8 cellular contexts compared by ENCODE assay signal in genomic region chr3:132721479-132722164, GRCh38. TPM values are rescaled to one million over a fixed set of nuclear protein-coding genes. Genes with fewer than 3 reads are reported as not detected.
A peak's percentile ranks its signal among the peaks of the same experiment; 100 is the strongest.
DNase-seq lines count a peak whose midpoint lies in the region; ATAC-seq and FAIRE-seq lines count a peak whose summit lies in the region.

No MANE protein-coding gene starts in this region.

- intact Hi-C loops in activated CD4-positive, alpha-beta memory T cell treated with anti-CD3 and anti-CD28 coated beads for 36 hours (cut with micrococcal nuclease), result loop anchor here (1.0 to 10.0 kb wide), 11 partner anchors 61 to 1974 kb away; partner anchors contain the start of genes ANAPC13, CDV3, CEP63 and DNAJC13
- intact Hi-C loops in naive thymus-derived CD4-positive, alpha-beta T cell (cut with micrococcal nuclease), result loop anchor here (1.0 to 10.0 kb wide), 14 partner anchors 61 to 1974 kb away; partner anchors contain the start of genes CDV3 (in 2 of the 2), DNAJC13 (in 2 of the 2), PIK3R4 (in 2 of the 2) and SRPRB (in 2 of the 2)

- H3K9me3 ChIP-seq in naive thymus-derived CD4-positive, alpha-beta T cell (ENCODE audit: control insufficient read depth in 2 of 3, low read length in 3 of 3), result no peaks in the 10 kb centered on the region

- peak overlapping the region; percentile 88 for H3K4me3 ChIP-seq in naive thymus-derived CD4-positive, alpha-beta T cell (ENCODE audit: low read length)

- peaks cover 41% of the 10 kb centered on the region for H3K4me1 Mint-ChIP-seq in activated CD4-positive, alpha-beta memory T cell treated with anti-CD3 and anti-CD28 coated beads for 36 hours (ENCODE audit: low read depth)
- peaks cover 17 to 56% (median 46%) of the 10 kb centered on the region in 7 donors for H3K4me1 Mint-ChIP-seq in naive thymus-derived CD4-positive, alpha-beta T cell

- H3K27me3 Mint-ChIP-seq in activated CD4-positive, alpha-beta memory T cell treated with anti-CD3 and anti-CD28 coated beads for 36 hours, result no peaks in the 10 kb centered on the region
- peaks cover 0 to 2% (median 0%) of the 10 kb centered on the region in 5 donors for H3K27me3 Mint-ChIP-seq in naive thymus-derived CD4-positive, alpha-beta T cell

- H3K27me3 ChIP-seq in naive thymus-derived CD4-positive, alpha-beta T cell (ENCODE audit: control insufficient read depth in 2 of 2, insufficient read depth in 2 of 2, low read length in 2 of 2), result no peaks in the 10 kb centered on the region

- ATAC-seq in naive thymus-derived CD4-positive, alpha-beta T cell, result peak; percentile 15

- peaks cover 0 to 8% (median 0%) of the 10 kb centered on the region in 3 experiments for H3K36me3 ChIP-seq in naive thymus-derived CD4-positive, alpha-beta T cell (ENCODE audit: control insufficient read depth in 2 of 3, insufficient read depth in 3 of 3, low read length in 3 of 3)

- no peaks in the 10 kb centered on the region for H3K9me3 Mint-ChIP-seq in activated CD4-positive, alpha-beta memory T cell treated with anti-CD3 and anti-CD28 coated beads for 36 hours
- H3K9me3 Mint-ChIP-seq in naive thymus-derived CD4-positive, alpha-beta T cell, result no peaks in the 10 kb centered on the region

- POLR2A ChIA-PET in activated CD4-positive, alpha-beta memory T cell treated with anti-CD3 and anti-CD28 coated beads for 36 hours (lab: Charles Lee), result interaction anchor here (0.9 kb wide), 1 partner anchor 852 kb away, joined by 3 read pairs; the partner anchor contains the start of gene CDV3
- POLR2A ChIA-PET in naive thymus-derived CD4-positive, alpha-beta T cell (lab: Charles Lee), result interaction anchor here (0.7 to 0.8 kb wide), 2 partner anchors 702 to 853 kb away, joined by 3 to 5 read pairs; no protein-coding TSS in a partner anchor

- DNase-seq in EH (ENCODE audit: low read depth) (peak; percentile 73), H4 (ENCODE audit: low spot score) (peak; percentile 69), NCI-H2029 (lab: John Stamatoyannopoulos, UW) (peak; percentile 42), fibroblast of gingiva (ENCODE audit: low read depth) (peak; percentile 54), urothelium cell line (ENCODE audit: low spot score) (peak; percentile 62), superior temporal gyrus (ENCODE audit: extremely low spot score) (no peak)
- peak; percentile 18 for DNase-seq in activated CD4-positive, alpha-beta memory T cell treated with anti-CD3 and anti-CD28 coated beads for 36 hours
- DNase-seq in naive thymus-derived CD4-positive, alpha-beta T cell, result peak in 3 of 9 donors; percentile 5 to 34 (median 31)

- peaks cover 19% of the 10 kb centered on the region for H3K36me3 Mint-ChIP-seq in activated CD4-positive, alpha-beta memory T cell treated with anti-CD3 and anti-CD28 coated beads for 36 hours
- peaks cover 0 to 17% (median 5%) of the 10 kb centered on the region in 5 donors for H3K36me3 Mint-ChIP-seq in naive thymus-derived CD4-positive, alpha-beta T cell

- H3K4me1 ChIP-seq in naive thymus-derived CD4-positive, alpha-beta T cell (ENCODE audit: control insufficient read depth in 2 of 2, insufficient read depth in 2 of 2, low read length in 2 of 2), result peaks cover 16 to 26% of the 10 kb centered on the region in 2 donors

- peak overlapping the region; percentile 77 for H3K27ac Mint-ChIP-seq in activated CD4-positive, alpha-beta memory T cell treated with anti-CD3 and anti-CD28 coated beads for 36 hours
- H3K27ac Mint-ChIP-seq in naive thymus-derived CD4-positive, alpha-beta T cell, result peak overlapping the region; percentile 84 to 95 (median 89)

- H3K27ac ChIP-seq in naive thymus-derived CD4-positive, alpha-beta T cell (ENCODE audit: low read depth, low read length), result peak overlapping the region; percentile 85

- CTCF ChIA-PET in activated CD4-positive, alpha-beta memory T cell treated with anti-CD3 and anti-CD28 coated beads for 36 hours (lab: Charles Lee), result no interaction called here
- CTCF ChIA-PET in naive thymus-derived CD4-positive, alpha-beta T cell (lab: Charles Lee), result no interaction called here

- no peak for FAIRE-seq in urothelium cell line (lab: Jason Lieb, UNC)

- H3K4me3 Mint-ChIP-seq in activated CD4-positive, alpha-beta memory T cell treated with anti-CD3 and anti-CD28 coated beads for 36 hours, result peak overlapping the region; percentile 84
- H3K4me3 Mint-ChIP-seq in naive thymus-derived CD4-positive, alpha-beta T cell, result peak overlapping the region; percentile 86 to 95 (median 92)

RNA-seq across cellular contexts. Expression of gene NPHP3, which starts 0.6 kb away (rescaled TPM):
- 11.5 and 13.6 TPM in 2 replicates for total RNA-seq in H4 (2014; rRNA removed; shearing (Covaris generic))
- 10 to 100 TPM; 13.6 to 16.7 TPM for total RNA-seq in activated CD4-positive, alpha-beta memory T cell treated with anti-CD3 and anti-CD28 coated beads for 36 hours
- total RNA-seq in naive thymus-derived CD4-positive, alpha-beta T cell, result 10 to 100 TPM; 21.8 to 78.9 (median 26.1) TPM
- polyA plus RNA-seq in naive thymus-derived CD4-positive, alpha-beta T cell, result 1 to 10 TPM; 5.0 to 5.2 TPM
